Comparison of ENCODE assay signal across 33 cellular contexts in genomic region chr1:193937308-193937707, GRCh38.
"Had no signal": no experiment of that assay in that cellular context is flagged by ENCODE, and none has a peak within 500 bp of the region (broad histone marks: within the 10 kb centered on the region; RNA-seq: fewer than 3 reads in every experiment).

No MANE protein-coding gene starts in this region.

- H3K4me3 ChIP-seq: PC-9 had no signal

- DNase-seq: activated CD4-positive, alpha-beta memory T cell treated with anti-CD3 and anti-CD28 coated beads, Interleukin-2, amount 10 ng/mL, durations not matched to agents 7 days and 5 days; activated CD4-positive, alpha-beta T cell treated with anti-CD3 and anti-CD28 coated beads for 1 hour; activated CD4-positive, alpha-beta T cell treated with anti-CD3 and anti-CD28 coated beads for 48 hours; activated CD4-positive, CD25-positive, alpha-beta regulatory T cell; activated CD8-positive, alpha-beta memory T cell treated with anti-CD3 and anti-CD28 coated beads for 24 hours; activated CD8-positive, alpha-beta memory T cell treated with anti-CD3 and anti-CD28 coated beads, Interleukin-2, amount 10 ng/mL, durations not matched to agents 7 days and 5 days; activated CD8-positive, alpha-beta memory T cell treated with anti-CD3 and anti-CD28 coated beads, Interleukin-2, amount 50 U/mL, for 48 hours; activated effector memory CD4-positive, alpha-beta T cell treated with Interleukin-2 at 50 U/mL for 16 hours; activated naive CD4-positive, alpha-beta T cell treated with anti-CD3 and anti-CD28 coated beads, Interleukin-2, amount 10 ng/mL, durations not matched to agents 7 days and 5 days; activated naive CD8-positive, alpha-beta T cell treated with anti-CD3 and anti-CD28 coated beads, Interleukin-2, amount 50 U/mL, for 24 hours; activated T-cell treated with anti-CD3 and anti-CD28 coated beads, Interleukin-2, amount 50 U/mL, for 48 hours; anterior cingulate cortex; caudate nucleus; cerebellar nuclear complex; NCI-H1048; NCI-H1105 treated with DMSO at 0.1 percent for 48 hours; NCI-H1436; NCI-H1694 treated with DMSO at 0.1 percent for 48 hours; NCI-H2029; NCI-H2171 treated with DMSO at 0.1 percent for 48 hours; NCI-H2227 treated with DMSO at 0.1 percent for 48 hours; NCI-H446; NCI-H524 treated with DMSO at 0.1 percent for 48 hours; NK-92 treated with Interleukin-12 subunit alpha and Interleukin-12 subunit beta, amount 100 ng/mL, for 24 hours; PC-9; SIG-M5; SW 1271; T-helper 1 cell; T-helper 2 cell; T-helper 9 cell had no signal

- H2AFZ ChIP-seq: PC-9 had no signal

- ATAC-seq: activated CD8-positive, alpha-beta memory T cell treated with anti-CD3 and anti-CD28 coated beads, Interleukin-2, amount 10 ng/mL, durations not matched to agents 7 days and 5 days; activated naive CD8-positive, alpha-beta T cell treated with anti-CD3 and anti-CD28 coated beads, Interleukin-2, amount 50 U/mL, for 24 hours; Right ventricle myocardium inferior had no signal

- H3K4me2 ChIP-seq: PC-9 had no signal

- H3K27ac ChIP-seq: PC-9, RWPE1, VCaP had no signal
